Comparison of ENCODE assay signal across 11 cellular contexts in genomic region chr13:76711515-76712182, GRCh38.
DNase-seq lines count a peak whose midpoint lies in the region; ATAC-seq and TF ChIP-seq lines count a peak whose summit lies in the region.
"Had no signal": no experiment of that assay in that cellular context is flagged by ENCODE, and none has a peak within 500 bp of the region (broad histone marks: within the 10 kb centered on the region; RNA-seq: fewer than 3 reads in every experiment).

No MANE protein-coding gene starts in this region.

- H3K4me1 Mint-ChIP-seq in mesothelial cell of epicardium: peaks cover 15% of the 10 kb centered on the region
- H3K4me1 Mint-ChIP-seq in activated CD4-positive, alpha-beta T cell treated with anti-CD3 and anti-CD28 coated beads, Interleukin-2, amount 10 ng/mL, durations not matched to agents 24 days and 14 days: no peaks in the 10 kb centered on the region
- H3K4me1 Mint-ChIP-seq: naive B cell had no signal

- ATAC-seq in Right ventricle myocardium inferior (peak; percentile 95), GM19035 (IDR thresholded peaks at IDR 0.05; ENCODE audit: unreplicated experiment) (no peak)

- intact Hi-C loops in Right ventricle myocardium inferior (cut with DNase I): loop anchor here (10.0 kb wide), 1 partner anchor 113 kb away; no protein-coding TSS in a partner anchor
- intact Hi-C loops in cardiac septum (cut with DNase I): no loop called here
- intact Hi-C loops in activated CD4-positive, alpha-beta T cell treated with anti-CD3 and anti-CD28 coated beads, Interleukin-2, amount 10 ng/mL, durations not matched to agents 24 days and 14 days (cut with micrococcal nuclease): no loop called here

- H3K4me3 Mint-ChIP-seq in mesothelial cell of epicardium: no peak overlapping the region
- no peak overlapping the region for H3K4me3 Mint-ChIP-seq in activated CD4-positive, alpha-beta T cell treated with anti-CD3 and anti-CD28 coated beads, Interleukin-2, amount 10 ng/mL, durations not matched to agents 24 days and 14 days
- H3K4me3 Mint-ChIP-seq: naive B cell had no signal

- no peaks in the 10 kb centered on the region for H3K27me3 Mint-ChIP-seq in mesothelial cell of epicardium (ENCODE audit: low read depth)
- peaks cover 2% of the 10 kb centered on the region for H3K27me3 Mint-ChIP-seq in activated CD4-positive, alpha-beta T cell treated with anti-CD3 and anti-CD28 coated beads, Interleukin-2, amount 10 ng/mL, durations not matched to agents 24 days and 14 days
- H3K27me3 Mint-ChIP-seq: naive B cell had no signal

- no peak overlapping the region for H3K4me3 ChIP-seq in choroid plexus epithelial cell (ENCODE audit: low read depth, low read length)
- H3K4me3 ChIP-seq: cardiac muscle cell had no signal

- H3K27ac Mint-ChIP-seq in mesothelial cell of epicardium: peak overlapping the region; percentile 47
- H3K27ac Mint-ChIP-seq in activated CD4-positive, alpha-beta T cell treated with anti-CD3 and anti-CD28 coated beads, Interleukin-2, amount 10 ng/mL, durations not matched to agents 24 days and 14 days: no peak overlapping the region
- H3K27ac Mint-ChIP-seq: naive B cell had no signal

- H3K36me3 Mint-ChIP-seq in mesothelial cell of epicardium: no peaks in the 10 kb centered on the region
- H3K36me3 Mint-ChIP-seq in activated CD4-positive, alpha-beta T cell treated with anti-CD3 and anti-CD28 coated beads, Interleukin-2, amount 10 ng/mL, durations not matched to agents 24 days and 14 days (ENCODE audit: low read depth): no peaks in the 10 kb centered on the region
- H3K36me3 Mint-ChIP-seq: naive B cell had no signal

- TF ChIP-seq CTCF in choroid plexus epithelial cell (conservative IDR thresholded peaks at IDR 0.05; ENCODE audit: low read depth, low read length) (no peak), mesothelial cell of epicardium (IDR thresholded peaks at IDR 0.05; ENCODE audit: unreplicated experiment) (no peak)

- no peak for DNase-seq in Right ventricle myocardium inferior (ENCODE audit: missing footprints)
- no peak for DNase-seq in cardiac septum (ENCODE audit: low spot score)
- peak; percentile 96 for DNase-seq in choroid plexus epithelial cell (ENCODE audit: low read depth)
- no peak for DNase-seq in mesothelial cell of epicardium (ENCODE audit: low spot score in 2 of 2, unreplicated experiment in 2 of 2)
- no peak for DNase-seq in activated CD4-positive, alpha-beta T cell treated with anti-CD3 and anti-CD28 coated beads, Interleukin-2, amount 10 ng/mL, durations not matched to agents 24 days and 14 days
- DNase-seq in NCI-H2227 treated with DMSO at 0.1 percent for 48 hours (lab: John Stamatoyannopoulos, UW): no peak
- no peak for DNase-seq in NCI-H1048 (lab: John Stamatoyannopoulos, UW)
- DNase-seq: 8988T, naive B cell had no signal

- H3K9me3 Mint-ChIP-seq in mesothelial cell of epicardium: no peaks in the 10 kb centered on the region
- no peaks in the 10 kb centered on the region for H3K9me3 Mint-ChIP-seq in activated CD4-positive, alpha-beta T cell treated with anti-CD3 and anti-CD28 coated beads, Interleukin-2, amount 10 ng/mL, durations not matched to agents 24 days and 14 days
- H3K9me3 Mint-ChIP-seq: naive B cell had no signal
